19 cellular contexts compared by ENCODE assay signal in the genomic region with DNA sequence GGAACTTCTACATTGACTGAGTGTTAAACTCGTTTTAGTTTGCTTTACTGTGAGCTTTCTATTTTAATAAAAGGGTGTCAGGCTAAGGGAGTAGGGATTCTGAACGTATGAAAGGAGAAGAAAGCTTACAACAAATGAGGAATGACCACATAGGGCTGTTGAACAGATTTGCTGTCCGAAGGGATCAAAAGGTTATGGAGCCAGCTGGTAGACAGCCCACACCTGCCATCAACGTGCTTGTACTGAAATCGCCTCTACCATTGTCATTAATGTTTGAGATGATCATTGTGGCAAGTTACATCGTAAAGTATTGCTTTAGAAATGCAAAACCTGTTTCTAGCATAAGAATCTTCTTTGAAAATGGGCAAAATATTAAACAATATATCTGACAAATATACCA.
DNase-seq lines count a peak whose midpoint lies in the region; TF ChIP-seq lines count a peak whose summit lies in the region.
"Had no signal": no experiment of that assay in that cellular context is flagged by ENCODE, and none has a peak within 500 bp of the region (broad histone marks: within the 10 kb centered on the region; RNA-seq: fewer than 3 reads in every experiment).

No MANE protein-coding gene starts in this region.

- H3K4me1 ChIP-seq in tibial nerve (no peaks in the 10 kb centered on the region), spleen (no peaks in the 10 kb centered on the region)
- H3K4me1 ChIP-seq: BE2C had no signal

- no peak for TF ChIP-seq CTCF in tibial nerve (IDR thresholded peaks at IDR 0.05)
- no peak for TF ChIP-seq CTCF in spleen (IDR thresholded peaks at IDR 0.05 in 8 of 11, conservative IDR thresholded peaks at IDR 0.05 in 3 of 11)

- H3K4me3 ChIP-seq in tibial nerve (no peak overlapping the region), spleen (no peak overlapping the region)
- H3K4me3 ChIP-seq: GM12878, GM23248, HAP-1 had no signal

- peak; percentile 81 for DNase-seq in NCI-H146 treated with DMSO at 0.1 percent for 48 hours (lab: John Stamatoyannopoulos, UW; ENCODE audit: unreplicated experiment)
- peak; percentile 5 for DNase-seq in SHP77 treated with DMSO at 0.1 percent for 48 hours (lab: John Stamatoyannopoulos, UW)
- peak; percentile 50 for DNase-seq in left kidney (ENCODE audit: low read depth, low spot score)
- no peak for DNase-seq in NCI-H2029 treated with DMSO at 0.1 percent for 48 hours (lab: John Stamatoyannopoulos, UW)
- no peak for DNase-seq in tibial nerve (ENCODE audit: low spot score in 2 of 2)
- no peak for DNase-seq in COLO829 (ENCODE audit: low spot score)
- no peak for DNase-seq in spleen
- DNase-seq: ACHN; BE2C; C1 segment of cervical spinal cord; CD4-positive, CD25-positive, alpha-beta regulatory T cell; CD8-positive, alpha-beta memory T cell; DMS 273 treated with DMSO at 0.1 percent for 48 hours; DMS53; DND-41; EL; GM23248 had no signal

- H3K36me3 ChIP-seq in tibial nerve (peaks cover 0 to 37% (median 3%) of the 10 kb centered on the region in 3 donors), spleen (peaks cover 0 to 85% (median 19%) of the 10 kb centered on the region in 6 donors)
- H3K36me3 ChIP-seq: BE2C, HAP-1 had no signal

- intact Hi-C loops in spleen (cut with DNase I; ENCODE audit: low total_unique reads): no loop called here

- H3K9me3 ChIP-seq in tibial nerve (no peaks in the 10 kb centered on the region), spleen (no peaks in the 10 kb centered on the region)
- H3K9me3 ChIP-seq: BE2C, HAP-1 had no signal

- H3K27ac ChIP-seq in tibial nerve: no peak overlapping the region
- no peak overlapping the region for H3K27ac ChIP-seq in spleen
- H3K27ac ChIP-seq: GM23248 had no signal

- TF ChIP-seq POLR2A in tibial nerve (IDR thresholded peaks at IDR 0.05) (no peak), spleen (IDR thresholded peaks at IDR 0.05) (no peak)

- WGBS in tibial nerve, 2 donors: 84 to 86% methylated on average over 6 of the region's 6 CpGs
- WGBS in spleen, 5 donors: 88 to 95% (median 91%) methylated on average over 6 of the region's 6 CpGs

- H3K27me3 ChIP-seq in tibial nerve (no peaks in the 10 kb centered on the region), spleen (replicated peaks in 1 of 7) (no peaks in the 10 kb centered on the region)
- H3K27me3 ChIP-seq: BE2C had no signal

- no peak for TF ChIP-seq EP300 in tibial nerve (IDR thresholded peaks at IDR 0.05)

Comparison
In these comparisons a context has a peak if more than half of its experiments do, and no peak if none do; other contexts are left out.
1. DNase-seq: peak in NCI-H146 treated with DMSO at 0.1 percent for 48 hours (single experiment), SHP77 treated with DMSO at 0.1 percent for 48 hours (single experiment) and left kidney (single experiment); none in NCI-H2029 treated with DMSO at 0.1 percent for 48 hours (single experiment), tibial nerve (0 of 2), COLO829 (single experiment) and spleen (single experiment).